27 cellular contexts compared by ENCODE assay signal in genomic region chr12:19969476-19969875, GRCh38.
DNase-seq lines count a peak whose midpoint lies in the region; ATAC-seq, FAIRE-seq and TF ChIP-seq lines count a peak whose summit lies in the region.
"Had no signal": no experiment of that assay in that cellular context is flagged by ENCODE, and none has a peak within 500 bp of the region (broad histone marks: within the 10 kb centered on the region; RNA-seq: fewer than 3 reads in every experiment).

No MANE protein-coding gene starts in this region.

- TF ChIP-seq RAD21 in A549 (conservative IDR thresholded peaks at IDR 0.05 in 1 of 2, IDR thresholded peaks at IDR 0.05 in 1 of 2) = no peak

- 90% methylated on average over 3 of the region's 3 CpGs for WGBS in A549 (ENCODE audit: missing lambda C conversion rate)

- no peak for FAIRE-seq in A549 (lab: Jason Lieb, UNC)
- FAIRE-seq in islet of Langerhans (lab: Jason Lieb, UNC) = peak; percentile 27
- FAIRE-seq: GM12892 had no signal

- POLR2A ChIA-PET in A549 (lab: Yijun Ruan, JAX) = no interaction called here

- H3K27me3 ChIP-seq in osteoblast (ENCODE audit: insufficient read depth, low read length) = no peaks in the 10 kb centered on the region
- H3K27me3 ChIP-seq: body of pancreas, gastrocnemius medialis, MG63 had no signal

- TF ChIP-seq EP300 in A549 (IDR thresholded peaks at IDR 0.05) = no peak

- H3K4me1 ChIP-seq in A549 (peaks cover 47% of the 10 kb centered on the region), osteoblast (ENCODE audit: insufficient read depth, low read length) (peaks cover 29% of the 10 kb centered on the region)
- H3K4me1 ChIP-seq: gastrocnemius medialis had no signal

- H3K79me2 ChIP-seq in osteoblast (ENCODE audit: insufficient read depth, low read length) = no peaks in the 10 kb centered on the region

- H3K27ac ChIP-seq in A549 (peak overlapping the region; percentile 17 to 61; a peak in 4 of 6 replicates), osteoblast (ENCODE audit: low read depth, low read length) (peak overlapping the region; percentile 34)
- H3K27ac ChIP-seq: gastrocnemius medialis, KMS-11 had no signal

- no peak for DNase-seq in A549 (ENCODE audit: low read depth in 1 of 2, low spot score in 1 of 2)
- peak; percentile 22 for DNase-seq in amniotic epithelial cell (ENCODE audit: low read depth)
- no peak for DNase-seq in osteoblast (ENCODE audit: insufficient read length, low spot score, missing footprints)
- no peak for DNase-seq in sciatic nerve (ENCODE audit: low spot score)
- no peak for DNase-seq in COLO829 (ENCODE audit: low spot score)
- no peak for DNase-seq in GF-D8 (lab: John Stamatoyannopoulos, UW)
- DNase-seq in NCI-H446 (lab: John Stamatoyannopoulos, UW) = no peak
- DNase-seq: 8988T; activated CD4-positive, alpha-beta T cell treated with anti-CD3 and anti-CD28 coated beads, Interleukin-2, amount 50 U/mL, for 4 hours; activated naive CD4-positive, alpha-beta T cell; activated naive CD8-positive, alpha-beta T cell treated with anti-CD3 and anti-CD28 coated beads, Interleukin-2, amount 50 U/mL, for 24 hours; activated T-cell treated with anti-CD3 and anti-CD28 coated beads, Interleukin-2, amount 50 U/mL, for 72 hours; body of pancreas; CD8-positive, alpha-beta T cell; gastrocnemius medialis; MG63; NCI-H1105 treated with DMSO at 0.1 percent for 48 hours; NCI-H1930; NCI-H526 treated with DMSO at 0.1 percent for 48 hours; PC-3; stimulated activated naive B cell treated with anti-CD40 and anti-IgM and Interleukin-4, amounts not matched to agents 10 μg/mL and 1 μg/mL and 100 μg/mL, for 72 hours; substantia nigra; T-helper 2 cell had no signal

- no peak for TF ChIP-seq POLR2A in A549 (IDR thresholded peaks at IDR 0.05; ENCODE audit: low read length)

- H3K4me3 ChIP-seq in A549 (no peak overlapping the region), osteoblast (ENCODE audit: insufficient read depth, low read length) (no peak overlapping the region)
- H3K4me3 ChIP-seq: body of pancreas, gastrocnemius medialis, MG63 had no signal

- H4K20me1 ChIP-seq in osteoblast (ENCODE audit: insufficient read depth, low read length) = no peaks in the 10 kb centered on the region

- H3K36me3 ChIP-seq in osteoblast (ENCODE audit: insufficient read depth, low read length) = no peaks in the 10 kb centered on the region
- H3K36me3 ChIP-seq: gastrocnemius medialis, MG63 had no signal

- CTCF ChIA-PET in A549 (lab: Yijun Ruan, JAX) = interaction anchor here (0.7 kb wide), 1 partner anchor 9 kb away, joined by 4 read pairs; no protein-coding TSS in a partner anchor

- H3K9me3 ChIP-seq in A549 = no peaks in the 10 kb centered on the region
- H3K9me3 ChIP-seq in osteoblast (ENCODE audit: low read depth, low read length) = no peaks in the 10 kb centered on the region
- H3K9me3 ChIP-seq: body of pancreas, gastrocnemius medialis, MG63 had no signal

- intact Hi-C loops in sciatic nerve (cut with DNase I) = no loop called here

- H2AFZ ChIP-seq in osteoblast (ENCODE audit: low read length) = no peak overlapping the region

- H3K4me2 ChIP-seq in A549 = no peak overlapping the region
- H3K4me2 ChIP-seq in osteoblast (ENCODE audit: insufficient read depth, low read length) = no peak overlapping the region
- H3K4me2 ChIP-seq: KMS-11 had no signal

- ATAC-seq in A549 (no peak), sciatic nerve (no peak)
- ATAC-seq: activated naive CD8-positive, alpha-beta T cell treated with anti-CD3 and anti-CD28 coated beads, Interleukin-2, amount 50 U/mL, for 24 hours; activated T-cell treated with anti-CD3 and anti-CD28 coated beads, Interleukin-2, amount 50 U/mL, for 72 hours; body of pancreas; CD8-positive, alpha-beta T cell; gastrocnemius medialis; HCT116; PC-3; stimulated activated naive B cell treated with anti-CD40 and anti-IgM and Interleukin-4, amounts not matched to agents 10 μg/mL and 1 μg/mL and 100 μg/mL, for 72 hours had no signal

- TF ChIP-seq CTCF in A549 (IDR thresholded peaks at IDR 0.05) (no peak), osteoblast (IDR thresholded peaks at IDR 0.05; ENCODE audit: extremely low read depth, low read depth, low read length) (no peak)

TF ChIP-seq in A549, 52 proteins besides CTCF, POLR2A, EP300 and RAD21:
- TF ChIP-seq HOXA7 (CRISPR knock-in tag; IDR thresholded peaks at IDR 0.05) = no peak
- no peak for TF ChIP-seq FOSB (CRISPR knock-in tag; IDR thresholded peaks at IDR 0.05)
